Comparison of ENCODE assay signal across 25 cellular contexts in genomic region chr6:701215-701614, GRCh38. TPM values are rescaled to one million over a fixed set of nuclear protein-coding genes. Genes with fewer than 3 reads are reported as not detected.
A peak's percentile ranks its signal among the peaks of the same experiment; 100 is the strongest.
DNase-seq lines count a peak whose midpoint lies in the region; ATAC-seq, FAIRE-seq and TF ChIP-seq lines count a peak whose summit lies in the region.
"Had no signal": no experiment of that assay in that cellular context is flagged by ENCODE, and none has a peak within 500 bp of the region (broad histone marks: within the 10 kb centered on the region; RNA-seq: fewer than 3 reads in every experiment).

No MANE protein-coding gene starts in this region.

- no peaks in the 10 kb centered on the region for H3K9me2 ChIP-seq in SK-N-SH
- no peaks in the 10 kb centered on the region for H3K9me2 ChIP-seq in OCI-LY7 (ENCODE audit: insufficient read depth, low read length)

- no peaks in the 10 kb centered on the region for H3K36me3 ChIP-seq in SK-N-SH (replicated peaks in 1 of 2; ENCODE audit: control insufficient read depth in 1 of 2, insufficient read depth in 2 of 2, low read length in 1 of 2)
- no peaks in the 10 kb centered on the region for H3K36me3 ChIP-seq in HUES64 (ENCODE audit: insufficient read depth, low read length)
- no peaks in the 10 kb centered on the region for H3K36me3 ChIP-seq in K562 (ENCODE audit: control insufficient read depth, insufficient read depth, low read length)
- H3K36me3 ChIP-seq in neural progenitor cell: no peaks in the 10 kb centered on the region
- no peaks in the 10 kb centered on the region for H3K36me3 ChIP-seq in OCI-LY7 (ENCODE audit: insufficient read depth, low read length)

- intact Hi-C loops in K562 (cut with micrococcal nuclease): loop anchor here (5.0 kb wide), 1 partner anchor 109 kb away; no protein-coding TSS in a partner anchor
- intact Hi-C loops in lower leg skin (cut with DNase I; ENCODE audit: low total_unique reads): no loop called here
- intact Hi-C loops in OCI-LY7 (cut with micrococcal nuclease; ENCODE audit: unreplicated experiment): loop anchor here (5.0 kb wide), 1 partner anchor 109 kb away; no protein-coding TSS in a partner anchor

- peaks cover 5% of the 10 kb centered on the region for H3K27me3 Mint-ChIP-seq in neural progenitor cell (ENCODE audit: insufficient read depth, low read depth)
- H3K27me3 Mint-ChIP-seq: CD4-positive, alpha-beta memory T cell had no signal

- ATAC-seq in SK-N-SH treated with all-trans-retinoic acid at 6 μM for 48 hours (no peak), K562 (no peak), HG03571 (IDR thresholded peaks at IDR 0.05; ENCODE audit: unreplicated experiment) (no peak)
- ATAC-seq: A549, HCT116 had no signal

- DNase-seq in SK-N-SH (peak; percentile 30), K562 (ENCODE audit: extremely low read depth in 1 of 4, low spot score in 3 of 4) (no peak), neural progenitor cell (ENCODE audit: low spot score) (no peak), lower leg skin (ENCODE audit: low spot score in 2 of 2) (no peak), OCI-LY7 (ENCODE audit: low spot score) (no peak)
- DNase-seq: 8988T; ACHN; AML-193; C1 segment of cervical spinal cord; Calu3; CD4-positive, alpha-beta memory T cell; COR-L47; DMS53; DMS79 treated with DMSO at 0.1 percent for 48 hours; GF-D8; GOT3; H7 had no signal

- no peak overlapping the region for H2AFZ ChIP-seq in SK-N-SH (ENCODE audit: low read depth)
- no peak overlapping the region for H2AFZ ChIP-seq in K562 (ENCODE audit: low read depth, low read length)
- no peak overlapping the region for H2AFZ ChIP-seq in neural progenitor cell (replicated peaks)
- H2AFZ ChIP-seq in OCI-LY7 (ENCODE audit: low read length): no peak overlapping the region

- H3K4me3 ChIP-seq in SK-N-SH (ENCODE audit: low read depth in 2 of 2, low read length in 1 of 2) (no peak overlapping the region), HUES64 (ENCODE audit: low read length) (no peak overlapping the region), K562 (no peak overlapping the region), neural progenitor cell (no peak overlapping the region), lower leg skin (ENCODE audit: low read depth, poor library complexity, severe bottlenecking) (no peak overlapping the region), OCI-LY7 (ENCODE audit: low read depth, low read length, poor library complexity, severe bottlenecking) (no peak overlapping the region)
- H3K4me3 ChIP-seq: A549 had no signal

- H3K27me3 ChIP-seq in SK-N-SH (ENCODE audit: insufficient read depth) (no peaks in the 10 kb centered on the region; the same call in 1 of the 2 replicates), HUES64 (ENCODE audit: insufficient read depth, low read length) (no peaks in the 10 kb centered on the region), K562 (ENCODE audit: control insufficient read depth in 2 of 2, insufficient read depth in 2 of 2, low read length in 2 of 2) (peaks cover 43 to 49% of the 10 kb centered on the region in 2 experiments), neural progenitor cell (no peaks in the 10 kb centered on the region)

- POLR2A ChIA-PET in SK-N-SH (lab: Yijun Ruan, JAX): no interaction called here
- POLR2A ChIA-PET in K562 (lab: Yijun Ruan, JAX): interaction anchor here (0.9 kb wide), 1 partner anchor 1898 kb away, joined by 3 read pairs; no protein-coding TSS in a partner anchor
- POLR2A ChIA-PET in OCI-LY7 (lab: Charles Lee): interaction anchor here (1.5 to 1.9 kb wide), 2 partner anchors 9 to 10 kb away, joined by 5 to 8 read pairs; partner anchors contain the start of gene EXOC2

- CTCF ChIA-PET in SK-N-SH (lab: Yijun Ruan, JAX): interaction anchor here (1.0 to 3.8 kb wide), 3 partner anchors 18 to 87 kb away, joined by 3 to 13 read pairs (median 4); no protein-coding TSS in a partner anchor
- CTCF ChIA-PET in K562 (lab: Yijun Ruan, JAX; ENCODE audit: low intra/inter-chr PET ratio): no interaction called here
- CTCF ChIA-PET in OCI-LY7 (lab: Charles Lee; ENCODE audit: unreplicated experiment): interaction anchor here (1.4 kb wide), 1 partner anchor 107 kb away, joined by 3 read pairs; no protein-coding TSS in a partner anchor

- H3K9me1 ChIP-seq in K562 (ENCODE audit: control insufficient read depth, insufficient read depth, low read length): no peaks in the 10 kb centered on the region

- H3K9ac ChIP-seq in SK-N-SH (no peak overlapping the region), HUES64 (ENCODE audit: low read depth, low read length) (0 out of 2 replicates have a peak overlapping the region, but pooled peaks have one; percentile 17), K562 (ENCODE audit: insufficient read depth in 1 of 2, low read depth in 2 of 2, low read length in 2 of 2) (no peak overlapping the region), neural progenitor cell (no peak overlapping the region)

- H4K20me1 ChIP-seq in SK-N-SH (ENCODE audit: insufficient read depth): no peaks in the 10 kb centered on the region
- H4K20me1 ChIP-seq in K562 (replicated peaks; ENCODE audit: control insufficient read depth, insufficient read depth, low read length): no peaks in the 10 kb centered on the region
- no peaks in the 10 kb centered on the region for H4K20me1 ChIP-seq in neural progenitor cell (ENCODE audit: low read depth)
- H4K20me1 ChIP-seq in OCI-LY7 (ENCODE audit: insufficient read depth, low read length): no peaks in the 10 kb centered on the region

- H3K27ac ChIP-seq in SK-N-SH (ENCODE audit: low read depth in 2 of 2, low read length in 1 of 2) (no peak overlapping the region), HUES64 (ENCODE audit: low read depth, low read length) (peak overlapping the region; percentile 27; the same call in 1 of the 2 replicates), K562 (ENCODE audit: extremely low read depth, low read depth, low read length) (no peak overlapping the region), neural progenitor cell (no peak overlapping the region), OCI-LY7 (ENCODE audit: low read depth, low read length, poor library complexity, severe bottlenecking) (no peak overlapping the region)
- H3K27ac ChIP-seq: A549 had no signal

- in situ Hi-C loops in K562 (cut with MboI): no loop called here

- 46% methylated on average over 4 of the region's 4 CpGs for WGBS in SK-N-SH (ENCODE audit: low lambda C conversion rate)
- 60% methylated on average over 4 of the region's 4 CpGs for WGBS in HUES64
- 4% methylated on average over 4 of the region's 4 CpGs for WGBS in K562 (ENCODE audit: insufficient coverage, low coverage, missing lambda C conversion rate)
- WGBS in lower leg skin, 2 donors: 74 to 78% methylated on average over 4 of the region's 4 CpGs

- H3K9me3 Mint-ChIP-seq in neural progenitor cell: no peaks in the 10 kb centered on the region
- H3K9me3 Mint-ChIP-seq: CD4-positive, alpha-beta memory T cell had no signal

- no peaks in the 10 kb centered on the region for H3F3A ChIP-seq in SK-N-SH (replicated peaks; ENCODE audit: insufficient read depth)
- no peaks in the 10 kb centered on the region for H3F3A ChIP-seq in neural progenitor cell (ENCODE audit: low read depth)

- H3K27ac Mint-ChIP-seq in neural progenitor cell: no peak overlapping the region
- H3K27ac Mint-ChIP-seq: CD4-positive, alpha-beta memory T cell had no signal

- no peak for FAIRE-seq in K562 (lab: Jason Lieb, UNC)
- FAIRE-seq: A549, GM12891, GM18507 had no signal

- H3K9me3 ChIP-seq in SK-N-SH: no peaks in the 10 kb centered on the region
- no peaks in the 10 kb centered on the region for H3K9me3 ChIP-seq in HUES64 (ENCODE audit: insufficient read depth, low read depth, low read length)
- no peaks in the 10 kb centered on the region for H3K9me3 ChIP-seq in K562 (replicated peaks; ENCODE audit: control insufficient read depth, insufficient read depth, low read depth, low read length)
- H3K9me3 ChIP-seq in neural progenitor cell (ENCODE audit: low read depth): no peaks in the 10 kb centered on the region
- H3K9me3 ChIP-seq in OCI-LY7 (ENCODE audit: low read length): no peaks in the 10 kb centered on the region
- H3K9me3 ChIP-seq: A549 had no signal

- no peaks in the 10 kb centered on the region for H3K79me2 ChIP-seq in SK-N-SH (ENCODE audit: insufficient read depth)
- H3K79me2 ChIP-seq in K562 (ENCODE audit: control insufficient read depth, insufficient read depth, low read length): no peaks in the 10 kb centered on the region
- no peaks in the 10 kb centered on the region for H3K79me2 ChIP-seq in neural progenitor cell (ENCODE audit: low read depth)
- no peaks in the 10 kb centered on the region for H3K79me2 ChIP-seq in OCI-LY7 (ENCODE audit: insufficient read depth, low read depth, low read length)

- peaks cover 0 to 7% of the 10 kb centered on the region in 2 experiments; a peak in 1 of 4 replicates for H3K4me1 ChIP-seq in SK-N-SH (ENCODE audit: control insufficient read depth in 1 of 2, insufficient read depth in 2 of 2, low read depth in 1 of 2, low read length in 1 of 2)
- peaks cover 17% of the 10 kb centered on the region for H3K4me1 ChIP-seq in HUES64 (ENCODE audit: insufficient read depth, low read length)
- H3K4me1 ChIP-seq in K562 (replicated peaks in 1 of 2; ENCODE audit: control insufficient read depth in 2 of 2, insufficient read depth in 2 of 2, low read length in 2 of 2): no peaks in the 10 kb centered on the region; a peak in 2 of 5 replicates
- peaks cover 15% of the 10 kb centered on the region for H3K4me1 ChIP-seq in neural progenitor cell
- no peaks in the 10 kb centered on the region for H3K4me1 ChIP-seq in OCI-LY7 (ENCODE audit: insufficient read depth, low read length, poor library complexity, severe bottlenecking)

- no peak for TF ChIP-seq RAD21 in SK-N-SH (IDR thresholded peaks at IDR 0.05; ENCODE audit: low read length)
- no peak for TF ChIP-seq RAD21 in K562 (CRISPR knock-in tag; conservative IDR thresholded peaks at IDR 0.05 in 1 of 2, IDR thresholded peaks at IDR 0.05 in 1 of 2)

- H3K4me1 Mint-ChIP-seq in neural progenitor cell: peaks cover 12% of the 10 kb centered on the region
- H3K4me1 Mint-ChIP-seq: CD4-positive, alpha-beta memory T cell had no signal

- no peak overlapping the region for H3K4me3 Mint-ChIP-seq in neural progenitor cell
- H3K4me3 Mint-ChIP-seq: CD4-positive, alpha-beta memory T cell had no signal

- H3K4me2 ChIP-seq in SK-N-SH: no peak overlapping the region
- H3K4me2 ChIP-seq in K562 (ENCODE audit: insufficient read depth, low read length): no peak overlapping the region
- peak overlapping the region; percentile 20 for H3K4me2 ChIP-seq in neural progenitor cell
- H3K4me2 ChIP-seq in OCI-LY7 (ENCODE audit: low read length): no peak overlapping the region
- H3K4me2 ChIP-seq: A549 had no signal

- TF ChIP-seq CTCF in SK-N-SH (IDR thresholded peaks at IDR 0.05) (no peak), K562 (IDR thresholded peaks at IDR 0.05 in 2 of 3, conservative IDR thresholded peaks at IDR 0.05 in 1 of 3; ENCODE audit: insufficient read depth in 2 of 3, low read depth in 1 of 3, low read length in 3 of 3) (no peak), neural progenitor cell (IDR thresholded peaks at IDR 0.05) (no peak), lower leg skin (IDR thresholded peaks at IDR 0.05) (no peak), OCI-LY7 (conservative IDR thresholded peaks at IDR 0.05; ENCODE audit: low read length) (no peak)

- TF ChIP-seq POLR2A in K562 (conservative IDR thresholded peaks at IDR 0.05) (no peak), lower leg skin (IDR thresholded peaks at IDR 0.05) (no peak)

- no peaks in the 10 kb centered on the region for H3K36me3 Mint-ChIP-seq in neural progenitor cell
- H3K36me3 Mint-ChIP-seq: CD4-positive, alpha-beta memory T cell had no signal

- TF ChIP-seq EP300 in SK-N-SH (IDR thresholded peaks at IDR 0.05; ENCODE audit: borderline replicate concordance in 1 of 2, low read depth in 1 of 2, low read length in 1 of 2): no peak
- TF ChIP-seq EP300 in K562 (IDR thresholded peaks at IDR 0.05; ENCODE audit: low read length): no peak

- BruUV-seq in K562 (replicated peaks; lab: Mats Ljungman, UMichigan) (no TSS peak), OCI-LY7 (replicated peaks; lab: Mats Ljungman, UMichigan) (no TSS peak)

RNA-seq across cellular contexts. Expression of gene EXOC2, which starts 8.3 kb away (rescaled TPM):
- polyA plus RNA-seq in SK-N-SH (2012; rRNA removed) (10.6 and 12.8 TPM in 2 replicates), K562 (2011; rRNA removed) (22.5 and 30.2 TPM in 2 replicates), K562 (2014; fragmentation: Illumina TruSeq; extraction: Trizol) (20.2 and 24.2 TPM in 2 replicates), K562 (2014; fragmentation: Nextera tagmentation; extraction: Ambion mirVana) (10 to 100 TPM; 12.2 to 18.0 TPM), K562 (2014; rRNA removed) (17.0 and 23.6 TPM in 2 replicates)
- polyA plus RNA-seq in SK-N-SH (2012; cell fraction: cytosol; rRNA removed): 11.2 and 12.4 TPM in 2 replicates
- 9.3 and 16.9 TPM in 2 replicates for polyA plus RNA-seq in SK-N-SH (2012; cell fraction: nucleus; rRNA removed)
- polyA plus RNA-seq in HUES64 (2013, experiment 1 of 2): 27.5 TPM
- polyA plus RNA-seq in HUES64 (2013, experiment 2 of 2): 31.1 TPM
- 29.0 and 54.6 TPM in 2 replicates for total RNA-seq in K562 (2011; cell fraction: chromatin; rRNA removed; ENCODE audit: low replicate concordance)
- 15.0 and 20.5 TPM in 2 replicates for total RNA-seq in K562 (2011; cell fraction: nucleolus; rRNA removed)
- total RNA-seq in K562 (2011; cell fraction: nucleoplasm; rRNA removed): 22.8 and 25.9 TPM in 2 replicates
- total RNA-seq in K562 (2014; rRNA removed) (20.8 and 23.0 TPM in 2 replicates), K562 (2014; rRNA removed; fragmentation: Illumina TruSeq; extraction: Trizol) (27.9 and 28.6 TPM in 2 replicates), K562 (2015; rRNA removed; fragmentation: Illumina TruSeq; extraction: Trizol) (24.1 and 27.4 TPM in 2 replicates), K562 (2021) (24.4 and 24.7 TPM in 2 replicates), neural progenitor cell (ENCODE audit: low replicate concordance) (37.3 and 46.5 TPM in 2 replicates), lower leg skin (10 to 100 TPM; 19.5 to 23.6 (median 20.9) TPM), OCI-LY7 (2022) (24.8 and 26.4 TPM in 2 replicates)
- polyA plus RNA-seq in K562 (2011; cell fraction: cytosol; rRNA removed): 17.0 and 18.6 TPM in 2 replicates
- polyA plus RNA-seq in K562 (2011; cell fraction: nucleus; rRNA removed): 18.1 and 20.1 TPM in 2 replicates
- polyA plus RNA-seq in K562 (2012): 20.4 TPM in 2 replicates
- 66.5 and 74.5 TPM in 2 replicates for polyA minus RNA-seq in K562 (2011; rRNA and poly(A)+ RNA removed)
- 17.9 and 26.4 TPM in 2 replicates for polyA minus RNA-seq in K562 (2011; cell fraction: cytosol; rRNA and poly(A)+ RNA removed)
- polyA minus RNA-seq in K562 (2011; cell fraction: nucleus; rRNA and poly(A)+ RNA removed): 22.2 and 34.4 TPM in 2 replicates
- 16.5 and 22.5 TPM in 2 replicates for total RNA-seq in OCI-LY7 (2014; rRNA removed; shearing (Covaris generic))

RNA-seq across cellular contexts. Expression of gene HUS1B, which starts 44.3 kb away (rescaled TPM):
- polyA plus RNA-seq in SK-N-SH (2012; rRNA removed) (0.19 and 0.30 TPM in 2 replicates), K562 (2011; rRNA removed) (0.29 and 0.31 TPM in 2 replicates), K562 (2014; fragmentation: Illumina TruSeq; extraction: Trizol) (0.16 and 0.32 TPM in 2 replicates), K562 (2014; fragmentation: Nextera tagmentation; extraction: Ambion mirVana) (under 1 TPM in 1 of 2 experiments, not detected in 1; 0.32 TPM), K562 (2014; rRNA removed) (0.32 TPM in 1 of 2 replicates, not detected in the other)
- polyA plus RNA-seq in SK-N-SH (2012; cell fraction: cytosol; rRNA removed): 0.27 and 0.31 TPM in 2 replicates
- 0.57 and 0.86 TPM in 2 replicates for polyA plus RNA-seq in SK-N-SH (2012; cell fraction: nucleus; rRNA removed)
- polyA plus RNA-seq in HUES64 (2013, experiment 1 of 2): not detected
- 0.32 TPM for polyA plus RNA-seq in HUES64 (2013, experiment 2 of 2)
- total RNA-seq in K562 (2011; cell fraction: chromatin; rRNA removed; ENCODE audit: low replicate concordance): 5.6 and 5.8 TPM in 2 replicates
- total RNA-seq in K562 (2011; cell fraction: nucleolus; rRNA removed): 2.8 and 3.8 TPM in 2 replicates
- total RNA-seq in K562 (2011; cell fraction: nucleoplasm; rRNA removed): 2.7 and 4.0 TPM in 2 replicates
- total RNA-seq in K562 (2014; rRNA removed) (1.1 and 1.3 TPM in 2 replicates), K562 (2014; rRNA removed; fragmentation: Illumina TruSeq; extraction: Trizol) (0.44 and 0.67 TPM in 2 replicates), K562 (2015; rRNA removed; fragmentation: Illumina TruSeq; extraction: Trizol) (0.57 and 0.69 TPM in 2 replicates), K562 (2021) (1.0 and 1.4 TPM in 2 replicates), neural progenitor cell (ENCODE audit: low replicate concordance) (0.43 TPM in 1 of 2 replicates, not detected in the other), lower leg skin (1 to 10 TPM in 1 of 4 donors, under 1 TPM in 2, not detected in 1; 0.49 to 1.5 (median 0.72) TPM), OCI-LY7 (2022) (1.6 and 1.7 TPM in 2 replicates)
- polyA plus RNA-seq in K562 (2011; cell fraction: cytosol; rRNA removed): 0.25 and 0.40 TPM in 2 replicates
- 0.74 and 1.4 TPM in 2 replicates for polyA plus RNA-seq in K562 (2011; cell fraction: nucleus; rRNA removed)
- 0.39 and 0.64 TPM in 2 replicates for polyA plus RNA-seq in K562 (2012)
- 0.63 and 0.74 TPM in 2 replicates for polyA minus RNA-seq in K562 (2011; rRNA and poly(A)+ RNA removed)
- polyA minus RNA-seq in K562 (2011; cell fraction: cytosol; rRNA and poly(A)+ RNA removed): 1.4 TPM in 1 of 2 replicates, not detected in the other
- 2.6 TPM in 2 replicates for polyA minus RNA-seq in K562 (2011; cell fraction: nucleus; rRNA and poly(A)+ RNA removed)
- 3.1 and 3.8 TPM in 2 replicates for total RNA-seq in OCI-LY7 (2014; rRNA removed; shearing (Covaris generic))
- total RNA-seq: G401 had no signal
